19 cellular contexts compared by ENCODE assay signal in genomic region chr10:129896231-129897150, GRCh38.
"Had no signal": no experiment of that assay in that cellular context is flagged by ENCODE, and none has a peak within 500 bp of the region (broad histone marks: within the 10 kb centered on the region; RNA-seq: fewer than 3 reads in every experiment).

No MANE protein-coding gene starts in this region.

- H3K4me3 ChIP-seq: breast epithelium, lung, mucosa of descending colon, ovary, thoracic aorta had no signal

- H3K4me1 Mint-ChIP-seq: activated CD8-positive, alpha-beta memory T cell treated with anti-CD3 and anti-CD28 coated beads, Interleukin-2, amount 10 ng/mL, durations not matched to agents 7 days and 5 days; activated naive CD8-positive, alpha-beta T cell treated with anti-CD3 and anti-CD28 coated beads, Interleukin-2, amount 10 ng/mL, durations not matched to agents 7 days and 5 days; immature natural killer cell; natural killer cell had no signal

- DNase-seq: activated CD8-positive, alpha-beta memory T cell treated with anti-CD3 and anti-CD28 coated beads, Interleukin-2, amount 10 ng/mL, durations not matched to agents 7 days and 5 days; activated gamma-delta T cell treated with Interleukin-2 at 50 U/mL for 16 hours; activated naive CD8-positive, alpha-beta T cell treated with anti-CD3 and anti-CD28 coated beads, Interleukin-2, amount 10 ng/mL, durations not matched to agents 7 days and 5 days; activated T-cell treated with anti-CD3 and anti-CD28 coated beads, Interleukin-2, amount 50 U/mL, for 24 hours; effector CD8-positive, alpha-beta T cell; immature natural killer cell; left cardiac atrium; mucosa of descending colon; natural killer cell; ovary; stimulated activated CD4-positive, alpha-beta T cell treated with anti-CD3 and anti-CD28 coated beads, Interleukin-12 subunit alpha, Interleukin-12 subunit beta, amount 100 ng/mL, for 4 hours; stimulated activated CD4-positive, alpha-beta T cell treated with anti-CD3 and anti-CD28 coated beads, Interleukin-4, amount 100 ng/mL, for 1 hour; stimulated activated CD8-positive, alpha-beta memory T cell treated with anti-CD3 and anti-CD28 coated beads, Interleukin-4, amount 100 ng/mL, for 48 hours; T-helper 17 cell had no signal

- ATAC-seq: activated CD4-positive, CD25-positive, alpha-beta regulatory T cell treated with anti-CD3 and anti-CD28 coated beads, Interleukin-2, amount 50 U/mL, for 24 hours; activated CD8-positive, alpha-beta memory T cell treated with anti-CD3 and anti-CD28 coated beads, Interleukin-2, amount 10 ng/mL, durations not matched to agents 7 days and 5 days; left cardiac atrium; mucosa of descending colon; natural killer cell; T-helper 17 cell had no signal

- H3K9me3 Mint-ChIP-seq: activated naive CD8-positive, alpha-beta T cell treated with anti-CD3 and anti-CD28 coated beads, Interleukin-2, amount 10 ng/mL, durations not matched to agents 7 days and 5 days; activated T-cell treated with anti-CD3 and anti-CD28 coated beads, Interleukin-2, amount 50 U/mL, for 24 hours; immature natural killer cell; natural killer cell; stimulated activated naive CD8-positive, alpha-beta T cell treated with anti-CD3 and anti-CD28 coated beads, Interleukin-15, Interleukin-2, amounts not matched to agents 100 ng/mL and 50 ng/mL, for 24 hours had no signal

- H3K27ac Mint-ChIP-seq: activated CD8-positive, alpha-beta memory T cell treated with anti-CD3 and anti-CD28 coated beads, Interleukin-2, amount 10 ng/mL, durations not matched to agents 7 days and 5 days; activated naive CD8-positive, alpha-beta T cell treated with anti-CD3 and anti-CD28 coated beads, Interleukin-2, amount 10 ng/mL, durations not matched to agents 7 days and 5 days; activated T-cell treated with anti-CD3 and anti-CD28 coated beads, Interleukin-2, amount 50 U/mL, for 24 hours; immature natural killer cell; natural killer cell; stimulated activated naive CD8-positive, alpha-beta T cell treated with anti-CD3 and anti-CD28 coated beads, Interleukin-15, Interleukin-2, amounts not matched to agents 100 ng/mL and 50 ng/mL, for 24 hours; T-helper 17 cell had no signal

- H3K27me3 ChIP-seq: ovary had no signal

- H3K36me3 Mint-ChIP-seq: activated CD8-positive, alpha-beta memory T cell treated with anti-CD3 and anti-CD28 coated beads, Interleukin-2, amount 10 ng/mL, durations not matched to agents 7 days and 5 days; activated naive CD8-positive, alpha-beta T cell treated with anti-CD3 and anti-CD28 coated beads, Interleukin-2, amount 10 ng/mL, durations not matched to agents 7 days and 5 days; immature natural killer cell; natural killer cell had no signal

- H3K4me1 ChIP-seq: breast epithelium had no signal

- H3K27ac ChIP-seq: breast epithelium, ovary, thoracic aorta had no signal

- H3K9me3 ChIP-seq: breast epithelium, mucosa of descending colon, ovary, thoracic aorta had no signal

- H3K36me3 ChIP-seq: breast epithelium, ovary, thoracic aorta had no signal

- H3K4me3 Mint-ChIP-seq: activated CD8-positive, alpha-beta memory T cell treated with anti-CD3 and anti-CD28 coated beads, Interleukin-2, amount 10 ng/mL, durations not matched to agents 7 days and 5 days; activated naive CD8-positive, alpha-beta T cell treated with anti-CD3 and anti-CD28 coated beads, Interleukin-2, amount 10 ng/mL, durations not matched to agents 7 days and 5 days; activated T-cell treated with anti-CD3 and anti-CD28 coated beads, Interleukin-2, amount 50 U/mL, for 24 hours; immature natural killer cell; natural killer cell; stimulated activated naive CD8-positive, alpha-beta T cell treated with anti-CD3 and anti-CD28 coated beads, Interleukin-15, Interleukin-2, amounts not matched to agents 100 ng/mL and 50 ng/mL, for 24 hours; T-helper 17 cell had no signal
